In genomic region chr14:91875515-91876286, GRCh38 we compare ENCODE assay signal across 18 cellular contexts. TPM values are rescaled to one million over a fixed set of nuclear protein-coding genes. Genes with fewer than 3 reads are reported as not detected.
DNase-seq lines count a peak whose midpoint lies in the region; ATAC-seq and TF ChIP-seq lines count a peak whose summit lies in the region.
"Had no signal": no experiment of that assay in that cellular context is flagged by ENCODE, and none has a peak within 500 bp of the region (broad histone marks: within the 10 kb centered on the region; RNA-seq: fewer than 3 reads in every experiment).

No MANE protein-coding gene starts in this region.

- no peaks in the 10 kb centered on the region for H3K27me3 Mint-ChIP-seq in T-helper 2 cell treated with Interferon-gamma antibody and Interleukin-4, amounts not matched to agents 5 μg/mL and 100 μg/mL, for 36 hours (ENCODE audit: low read depth)
- H3K27me3 Mint-ChIP-seq in immature natural killer cell (ENCODE audit: low read depth in 3 of 3) = peaks cover 4 to 5% (median 4%) of the 10 kb centered on the region in 3 donors
- H3K27me3 Mint-ChIP-seq: activated B cell treated with CpG ODN at 0.5 μM for 24 hours had no signal

- peaks cover 76% of the 10 kb centered on the region for H3K4me1 Mint-ChIP-seq in T-helper 2 cell treated with Interferon-gamma antibody and Interleukin-4, amounts not matched to agents 5 μg/mL and 100 μg/mL, for 36 hours (ENCODE audit: low read depth)
- H3K4me1 Mint-ChIP-seq in immature natural killer cell = peaks cover 49 to 54% of the 10 kb centered on the region in 2 donors

- peak overlapping the region; percentile 99 for H3K27ac ChIP-seq in thymus (ENCODE audit: low read depth)
- H3K27ac ChIP-seq: C4-2B, foreskin keratinocyte had no signal

- 96% methylated on average over 9 of the region's 9 CpGs for WGBS in thymus

- H3K36me3 Mint-ChIP-seq in T-helper 2 cell treated with Interferon-gamma antibody and Interleukin-4, amounts not matched to agents 5 μg/mL and 100 μg/mL, for 36 hours (ENCODE audit: low read depth) = no peaks in the 10 kb centered on the region
- peaks cover 0 to 6% (median 0%) of the 10 kb centered on the region in 3 donors for H3K36me3 Mint-ChIP-seq in immature natural killer cell

- in situ Hi-C loops in GM13976 (cut with MboI; ENCODE audit: low sequenced_read_pairs, unreplicated experiment) = no loop called here

- no peaks in the 10 kb centered on the region for H3K9me3 Mint-ChIP-seq in T-helper 2 cell treated with Interferon-gamma antibody and Interleukin-4, amounts not matched to agents 5 μg/mL and 100 μg/mL, for 36 hours
- no peaks in the 10 kb centered on the region for H3K9me3 Mint-ChIP-seq in immature natural killer cell
- H3K9me3 Mint-ChIP-seq: activated B cell treated with CpG ODN at 0.5 μM for 24 hours, GM23338 had no signal

- no peaks in the 10 kb centered on the region for H3K9me3 ChIP-seq in thymus (ENCODE audit: control insufficient read depth)
- H3K9me3 ChIP-seq: tibial nerve had no signal

- no peaks in the 10 kb centered on the region for H3K36me3 ChIP-seq in thymus (ENCODE audit: control insufficient read depth, insufficient read depth)

- no peak for DNase-seq in T-helper 2 cell treated with Interferon-gamma antibody and Interleukin-4, amounts not matched to agents 5 μg/mL and 100 μg/mL, for 36 hours (ENCODE audit: low spot score)
- DNase-seq in T-helper 2 cell = no peak
- DNase-seq in NCI-H82 treated with DMSO at 0.1 percent for 48 hours (lab: John Stamatoyannopoulos, UW; ENCODE audit: unreplicated experiment) = peak; percentile 4
- no peak for DNase-seq in immature natural killer cell
- DNase-seq in GM13976 (ENCODE audit: low spot score) = no peak
- no peak for DNase-seq in putamen (ENCODE audit: low spot score)
- DNase-seq: activated B cell treated with CpG ODN at 0.5 μM for 24 hours; foreskin keratinocyte; Kasumi-1; NCI-H1105 treated with DMSO at 0.1 percent for 48 hours; RPMI8226; stimulated activated CD4-positive, alpha-beta T cell treated with anti-CD3 and anti-CD28 coated beads, Interleukin-4, amount 100 ng/mL, for 1 hour had no signal

- no peak for ATAC-seq in GM21526 (IDR thresholded peaks at IDR 0.05; ENCODE audit: low FRiP score, unreplicated experiment)
- ATAC-seq: foreskin keratinocyte had no signal

- peak overlapping the region; percentile 18 for H3K4me3 Mint-ChIP-seq in T-helper 2 cell treated with Interferon-gamma antibody and Interleukin-4, amounts not matched to agents 5 μg/mL and 100 μg/mL, for 36 hours
- no peak overlapping the region for H3K4me3 Mint-ChIP-seq in immature natural killer cell
- H3K4me3 Mint-ChIP-seq: activated B cell treated with CpG ODN at 0.5 μM for 24 hours, GM23338 had no signal

- TF ChIP-seq CTCF in GM13976 (IDR thresholded peaks at IDR 0.05; ENCODE audit: borderline replicate concordance, control extremely low read depth, extremely low read depth, insufficient read depth, missing control alignments) = no peak

- peak overlapping the region; percentile 15 for H3K4me3 ChIP-seq in thymus (ENCODE audit: low read length)
- H3K4me3 ChIP-seq: GM23338, tibial nerve had no signal

- peaks cover 64% of the 10 kb centered on the region for H3K4me1 ChIP-seq in thymus (ENCODE audit: control insufficient read depth, insufficient read depth, low read length)

- peak overlapping the region; percentile 83 for H3K27ac Mint-ChIP-seq in T-helper 2 cell treated with Interferon-gamma antibody and Interleukin-4, amounts not matched to agents 5 μg/mL and 100 μg/mL, for 36 hours
- H3K27ac Mint-ChIP-seq in immature natural killer cell = peak overlapping the region in 4 of 6 donors; percentile 41 to 81 (median 53)
- H3K27ac Mint-ChIP-seq: activated B cell treated with CpG ODN at 0.5 μM for 24 hours, GM23338 had no signal

- H3K27me3 ChIP-seq in thymus (ENCODE audit: control insufficient read depth, insufficient read depth) = no peaks in the 10 kb centered on the region
- H3K27me3 ChIP-seq: foreskin keratinocyte, tibial nerve had no signal

RNA-seq across cellular contexts. Expression of gene TC2N, which starts 8.4 kb away (rescaled TPM):
- polyA plus RNA-seq in immature natural killer cell = 100 to 1,000 TPM in 2 of 3 donors, 10 to 100 TPM in 1; 97.4 to 158 (median 112) TPM
- 23.9 TPM for polyA plus RNA-seq in thymus
- polyA plus RNA-seq: endothelial cell of umbilical vein had no signal
